Comparison of ENCODE assay signal across 2 cellular contexts in the genomic region with DNA sequence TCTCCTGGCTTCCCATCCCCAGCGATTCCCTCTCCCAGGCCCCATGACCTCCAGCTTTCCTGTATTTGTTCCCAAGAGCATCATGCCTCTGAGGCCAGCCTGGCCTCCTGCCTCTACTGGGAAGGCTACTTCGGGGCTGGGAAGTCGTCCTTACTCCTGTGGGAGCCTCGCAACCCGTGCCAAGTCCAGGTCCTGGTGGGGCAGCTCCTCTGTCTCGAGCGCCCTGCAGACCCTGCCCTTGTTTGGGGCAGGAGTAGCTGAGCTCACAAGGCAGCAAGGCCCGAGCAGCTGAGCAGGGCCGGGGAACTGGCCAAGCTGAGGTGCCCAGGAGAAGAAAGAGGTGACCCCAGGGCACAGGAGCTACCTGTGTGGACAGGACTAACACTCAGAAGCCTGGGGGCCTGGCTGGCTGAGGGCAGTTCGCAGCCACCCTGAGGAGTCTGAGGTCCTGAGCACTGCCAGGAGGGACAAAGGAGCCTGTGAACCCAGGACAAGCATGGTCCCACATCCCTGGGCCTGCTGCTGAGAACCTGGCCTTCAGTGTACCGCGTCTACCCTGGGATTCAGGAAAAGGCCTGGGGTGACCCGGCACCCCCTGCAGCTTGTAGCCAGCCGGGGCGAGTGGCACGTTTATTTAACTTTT.
TF ChIP-seq lines count a peak whose summit lies in the region.

No MANE protein-coding gene starts in this region.

TF ChIP-seq in HepG2, 621 proteins besides CTCF, POLR2A, EP300 and RAD21 (continues in another document):
- 0 out of 2 replicates have a peak, but pooled peaks have one; percentile 37 for TF ChIP-seq ZNF414 (CRISPR knock-in tag; IDR thresholded peaks at IDR 0.05)
- TF ChIP-seq NRL (CRISPR knock-in tag; IDR thresholded peaks at IDR 0.05; ENCODE audit: borderline replicate concordance): 0 out of 2 replicates have a peak, but pooled peaks have one; percentile 41
- TF ChIP-seq, protein P1, sequence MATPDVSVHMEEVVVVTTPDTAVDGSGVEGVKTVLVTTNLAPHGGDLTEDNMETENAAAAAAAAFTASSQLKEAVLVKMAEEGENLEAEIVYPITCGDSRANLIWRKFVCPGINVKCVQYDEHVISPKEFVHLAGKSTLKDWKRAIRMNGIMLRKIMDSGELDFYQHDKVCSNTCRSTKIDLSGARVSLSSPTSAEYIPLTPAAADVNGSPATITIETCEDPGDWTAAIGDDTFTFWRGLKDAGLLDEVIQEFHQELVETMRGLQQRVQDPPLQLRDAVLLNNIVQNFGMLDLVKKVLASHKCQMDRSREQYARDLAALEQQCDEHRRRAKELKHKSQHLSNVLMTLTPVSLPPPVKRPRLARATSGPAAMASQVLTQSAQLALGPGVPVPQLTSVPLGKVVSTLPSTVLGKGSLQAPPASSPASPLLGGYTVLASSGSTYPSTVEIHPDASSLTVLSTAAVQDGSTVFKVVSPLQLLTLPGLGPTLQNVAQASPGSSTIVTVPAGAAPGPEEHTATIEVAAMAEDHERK (CRISPR knock-in tag; IDR thresholded peaks at IDR 0.05; ENCODE audit: low read depth): no peak
- TF ChIP-seq ZBTB10 (CRISPR knock-in tag; IDR thresholded peaks at IDR 0.05; ENCODE audit: borderline replicate concordance): no peak
- 0 out of 2 replicates have a peak, but pooled peaks have one; percentile 62 for TF ChIP-seq HOXA9 (CRISPR knock-in tag; IDR thresholded peaks at IDR 0.05; ENCODE audit: borderline replicate concordance)
- peak; percentile 33; the same call in 1 of the 2 replicates for TF ChIP-seq NFKB2 (CRISPR knock-in tag; IDR thresholded peaks at IDR 0.05; ENCODE audit: borderline replicate concordance)
- TF ChIP-seq ZC3H13 (CRISPR knock-in tag; IDR thresholded peaks at IDR 0.05): peak; percentile 99
- TF ChIP-seq MAFG (CRISPR knock-in tag; IDR thresholded peaks at IDR 0.05): no peak
- no peak for TF ChIP-seq NONO (IDR thresholded peaks at IDR 0.05)
- TF ChIP-seq NONO (CRISPR knock-in tag; conservative IDR thresholded peaks at IDR 0.05): 0 out of 2 replicates have a peak, but pooled peaks have one; percentile 18
- TF ChIP-seq POLR2G (IDR thresholded peaks at IDR 0.05; ENCODE audit: low read depth, low read length): peak; percentile 34; the same call in 1 of the 2 replicates
- TF ChIP-seq BRCA1 (CRISPR knock-in tag; IDR thresholded peaks at IDR 0.05): no peak
- TF ChIP-seq AGO1 (IDR thresholded peaks at IDR 0.05; ENCODE audit: low read depth, low read length, poor library complexity, severe bottlenecking): peak; percentile 93
- no peak for TF ChIP-seq MTF2 (CRISPR knock-in tag; IDR thresholded peaks at IDR 0.05; ENCODE audit: borderline replicate concordance)
- peak; percentile 9 for TF ChIP-seq RBM22 (optimal IDR thresholded peaks at IDR 0.05; ENCODE audit: low read length)
- TF ChIP-seq ZNF501 (CRISPR knock-in tag; IDR thresholded peaks at IDR 0.05): peak; percentile 51; the same call in 1 of the 2 replicates
- TF ChIP-seq BORCS8-MEF2B (CRISPR knock-in tag; IDR thresholded peaks at IDR 0.05): 0 out of 2 replicates have a peak, but pooled peaks have one; percentile 16
- TF ChIP-seq RBFOX2 (IDR thresholded peaks at IDR 0.05; ENCODE audit: low read depth, low read length): peak; percentile 53; the same call in 1 of the 2 replicates
- peak; percentile 97 for TF ChIP-seq AGO2 (optimal IDR thresholded peaks at IDR 0.05; ENCODE audit: low read depth, low read length)
- TF ChIP-seq PAF1 (CRISPR knock-in tag; IDR thresholded peaks at IDR 0.05): 0 out of 2 replicates have a peak, but pooled peaks have one; percentile 30

TF ChIP-seq in WTC11, 78 proteins besides CTCF, POLR2A, EP300 and RAD21:
- TF ChIP-seq ZSCAN18 (CRISPR knock-in tag; IDR thresholded peaks at IDR 0.05) (no peak), ETV6 (CRISPR knock-in tag; IDR thresholded peaks at IDR 0.05) (no peak), ZNF138 (CRISPR knock-in tag; conservative IDR thresholded peaks at IDR 0.05) (no peak), ZNF416 (CRISPR knock-in tag; IDR thresholded peaks at IDR 0.05) (no peak), SOX15 (CRISPR knock-in tag; IDR thresholded peaks at IDR 0.05) (no peak), ZNF317 (CRISPR knock-in tag; IDR thresholded peaks at IDR 0.05; ENCODE audit: borderline replicate concordance, low read depth) (no peak), TCF7 (CRISPR knock-in tag; IDR thresholded peaks at IDR 0.05; ENCODE audit: low read depth) (no peak), FOXK1 (CRISPR knock-in tag; IDR thresholded peaks at IDR 0.05) (no peak), CREB1 (CRISPR knock-in tag; IDR thresholded peaks at IDR 0.05) (no peak)
- TF ChIP-seq, protein P2, sequence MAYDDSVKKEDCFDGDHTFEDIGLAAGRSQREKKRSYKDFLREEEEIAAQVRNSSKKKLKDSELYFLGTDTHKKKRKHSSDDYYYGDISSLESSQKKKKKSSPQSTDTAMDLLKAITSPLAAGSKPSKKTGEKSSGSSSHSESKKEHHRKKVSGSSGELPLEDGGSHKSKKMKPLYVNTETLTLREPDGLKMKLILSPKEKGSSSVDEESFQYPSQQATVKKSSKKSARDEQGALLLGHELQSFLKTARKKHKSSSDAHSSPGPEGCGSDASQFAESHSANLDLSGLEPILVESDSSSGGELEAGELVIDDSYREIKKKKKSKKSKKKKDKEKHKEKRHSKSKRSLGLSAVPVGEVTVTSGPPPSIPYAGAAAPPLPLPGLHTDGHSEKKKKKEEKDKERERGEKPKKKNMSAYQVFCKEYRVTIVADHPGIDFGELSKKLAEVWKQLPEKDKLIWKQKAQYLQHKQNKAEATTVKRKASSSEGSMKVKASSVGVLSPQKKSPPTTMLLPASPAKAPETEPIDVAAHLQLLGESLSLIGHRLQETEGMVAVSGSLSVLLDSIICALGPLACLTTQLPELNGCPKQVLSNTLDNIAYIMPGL (CRISPR knock-in tag; IDR thresholded peaks at IDR 0.05): no peak
- TF ChIP-seq, protein P3, sequence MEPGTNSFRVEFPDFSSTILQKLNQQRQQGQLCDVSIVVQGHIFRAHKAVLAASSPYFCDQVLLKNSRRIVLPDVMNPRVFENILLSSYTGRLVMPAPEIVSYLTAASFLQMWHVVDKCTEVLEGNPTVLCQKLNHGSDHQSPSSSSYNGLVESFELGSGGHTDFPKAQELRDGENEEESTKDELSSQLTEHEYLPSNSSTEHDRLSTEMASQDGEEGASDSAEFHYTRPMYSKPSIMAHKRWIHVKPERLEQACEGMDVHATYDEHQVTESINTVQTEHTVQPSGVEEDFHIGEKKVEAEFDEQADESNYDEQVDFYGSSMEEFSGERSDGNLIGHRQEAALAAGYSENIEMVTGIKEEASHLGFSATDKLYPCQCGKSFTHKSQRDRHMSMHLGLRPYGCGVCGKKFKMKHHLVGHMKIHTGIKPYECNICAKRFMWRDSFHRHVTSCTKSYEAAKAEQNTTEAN (CRISPR knock-in tag; IDR thresholded peaks at IDR 0.05): no peak
- TF ChIP-seq, protein P4, sequence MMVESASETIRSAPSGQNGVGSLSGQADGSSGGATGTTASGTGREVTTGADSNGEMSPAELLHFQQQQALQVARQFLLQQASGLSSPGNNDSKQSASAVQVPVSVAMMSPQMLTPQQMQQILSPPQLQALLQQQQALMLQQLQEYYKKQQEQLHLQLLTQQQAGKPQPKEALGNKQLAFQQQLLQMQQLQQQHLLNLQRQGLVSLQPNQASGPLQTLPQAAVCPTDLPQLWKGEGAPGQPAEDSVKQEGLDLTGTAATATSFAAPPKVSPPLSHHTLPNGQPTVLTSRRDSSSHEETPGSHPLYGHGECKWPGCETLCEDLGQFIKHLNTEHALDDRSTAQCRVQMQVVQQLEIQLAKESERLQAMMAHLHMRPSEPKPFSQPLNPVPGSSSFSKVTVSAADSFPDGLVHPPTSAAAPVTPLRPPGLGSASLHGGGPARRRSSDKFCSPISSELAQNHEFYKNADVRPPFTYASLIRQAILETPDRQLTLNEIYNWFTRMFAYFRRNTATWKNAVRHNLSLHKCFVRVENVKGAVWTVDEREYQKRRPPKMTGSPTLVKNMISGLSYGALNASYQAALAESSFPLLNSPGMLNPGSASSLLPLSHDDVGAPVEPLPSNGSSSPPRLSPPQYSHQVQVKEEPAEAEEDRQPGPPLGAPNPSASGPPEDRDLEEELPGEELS (CRISPR knock-in tag; IDR thresholded peaks at IDR 0.05): no peak
TF ChIP-seq in WTC11: peak in this region for 0.
